In genomic region chr11:101583180-101584128, GRCh38 we compare ENCODE assay signal across 10 cellular contexts. TPM values are rescaled to one million over a fixed set of nuclear protein-coding genes. Genes with fewer than 3 reads are reported as not detected.
A peak's percentile ranks its signal among the peaks of the same experiment; 100 is the strongest.
DNase-seq lines count a peak whose midpoint lies in the region; ATAC-seq and TF ChIP-seq lines count a peak whose summit lies in the region.
"Had no signal": no experiment of that assay in that cellular context is flagged by ENCODE, and none has a peak within 500 bp of the region (broad histone marks: within the 10 kb centered on the region; RNA-seq: fewer than 3 reads in every experiment).

Gene TRPC6 (minus strand): TSS chr11:101584007. CDS start chr11:101583503, 504 bp downstream.

- no peaks in the 10 kb centered on the region for H3K4me1 ChIP-seq in breast epithelium

- H3K36me3 ChIP-seq in breast epithelium, result no peaks in the 10 kb centered on the region

- peak; percentile 6 for DNase-seq in GM10248 (ENCODE audit: extremely low spot score)
- peak in 1 of 2 donors; percentile 71 for DNase-seq in breast epithelium (ENCODE audit: low spot score in 2 of 2)
- peak; percentile 62 for DNase-seq in iPS-NIHi11 (ENCODE audit: low spot score)
- DNase-seq in skeletal muscle cell (ENCODE audit: low read depth), result no peak
- DNase-seq in omental fat pad (ENCODE audit: low spot score), result no peak

- H3K9me3 ChIP-seq in breast epithelium, result no peaks in the 10 kb centered on the region

- no peak for TF ChIP-seq POLR2A in breast epithelium (IDR thresholded peaks at IDR 0.05)

- CTCF ChIA-PET in GM10248 (lab: Yijun Ruan, JAX), result no interaction called here

- H3K4me3 ChIP-seq in breast epithelium (peak within 1 kb of the TSS; percentile 50 to 85 (median 69)), skeletal muscle cell (ENCODE audit: low read depth, low read length) (peak within 1 kb of the TSS; percentile 33)

- TF ChIP-seq CTCF in GM10248 (IDR thresholded peaks at IDR 0.05; ENCODE audit: control extremely low read depth, extremely low read depth, low read depth, missing control alignments) (no peak), breast epithelium (IDR thresholded peaks at IDR 0.05) (no peak), omental fat pad (IDR thresholded peaks at IDR 0.05) (no peak)

- peaks cover 0 to 13% of the 10 kb centered on the region in 2 donors for H3K27me3 ChIP-seq in breast epithelium

- ATAC-seq in GM18873 (IDR thresholded peaks at IDR 0.05; ENCODE audit: low FRiP score, unreplicated experiment) (no peak), omental fat pad (ENCODE audit: low FRiP score) (no peak), HG03135 (IDR thresholded peaks at IDR 0.05; ENCODE audit: unreplicated experiment) (no peak), HG03432 (IDR thresholded peaks at IDR 0.05; ENCODE audit: unreplicated experiment) (no peak)
- ATAC-seq: HepG2 had no signal

- intact Hi-C loops in breast epithelium (cut with DNase I; ENCODE audit: low total_unique reads), result no loop called here

- POLR2A ChIA-PET in GM10248 (lab: Yijun Ruan, JAX), result no interaction called here

- peak within 1 kb of the TSS; percentile 81 to 90 for H3K27ac ChIP-seq in breast epithelium
- H3K27ac ChIP-seq: VCaP had no signal

RNA-seq across cellular contexts. Expression of gene TRPC6, which starts in this region (rescaled TPM):
- total RNA-seq in breast epithelium, result 10 to 100 TPM in 1 of 3 donors, 1 to 10 TPM in 2; 4.3 to 10.7 (median 6.2) TPM
- total RNA-seq in omental fat pad, result 10 to 100 TPM in 1 of 4 donors, 1 to 10 TPM in 3; 1.9 to 14.0 (median 3.9) TPM
- total RNA-seq: HepG2 had no signal

Comparison
In these comparisons a context has a peak if more than half of its experiments do, and no peak if none do; other contexts are left out.
1. DNase-seq: peak in GM10248 (single experiment) and iPS-NIHi11 (single experiment); none in skeletal muscle cell (single experiment) and omental fat pad (single experiment).